In genomic region chr16:29339301-29339700, GRCh38 we compare ENCODE assay signal across 8 cellular contexts.
DNase-seq lines count a peak whose midpoint lies in the region; ATAC-seq and TF ChIP-seq lines count a peak whose summit lies in the region.
"Not testable (repeated sequence)": the region's sequence is repeated elsewhere in the genome, so short reads cannot be mapped to it uniquely, and the experiment has no call there.

No MANE protein-coding gene starts in this region.

- H2BK120ac ChIP-seq in neuronal stem cell (ENCODE audit: low read depth, low read length), result not testable (repeated sequence)

- peak overlapping the region in 1 of 2 donors; percentile 62 for H3K4me3 ChIP-seq in neuronal stem cell (ENCODE audit: low read length in 2 of 2)

- H3K4me1 ChIP-seq in neuronal stem cell (ENCODE audit: control insufficient read depth in 2 of 2, insufficient read depth in 1 of 2, low read depth in 1 of 2, low read length in 2 of 2), result not testable (repeated sequence)

- H4K8ac ChIP-seq in neuronal stem cell (ENCODE audit: low read depth, low read length), result not testable (repeated sequence)

- not testable (repeated sequence) for H2BK5ac ChIP-seq in neuronal stem cell (ENCODE audit: low read length)

- POLR2A ChIA-PET in activated CD8-positive, alpha-beta T cell treated with anti-CD3 and anti-CD28 coated beads for 36 hours (lab: Charles Lee), result not testable (repeated sequence)

- H3K27me3 Mint-ChIP-seq in IgD-negative memory B cell; activated CD8-positive, alpha-beta T cell treated with anti-CD3 and anti-CD28 coated beads for 36 hours: not testable (repeated sequence)

- H3K4me2 ChIP-seq in neuronal stem cell (ENCODE audit: insufficient read depth, low read length, poor library complexity, severe bottlenecking), result not testable (repeated sequence)

- not testable (repeated sequence) for H3K4ac ChIP-seq in neuronal stem cell (ENCODE audit: low read length)

- peaks cover 39 to 53% (median 50%) of the 10 kb centered on the region in 3 donors for H3K4me1 Mint-ChIP-seq in IgD-negative memory B cell
- H3K4me1 Mint-ChIP-seq in activated CD8-positive, alpha-beta T cell treated with anti-CD3 and anti-CD28 coated beads for 36 hours (ENCODE audit: low read depth), result not testable (repeated sequence)

- CTCF ChIA-PET in activated CD8-positive, alpha-beta T cell treated with anti-CD3 and anti-CD28 coated beads for 36 hours (lab: Charles Lee), result not testable (repeated sequence)

- not testable (repeated sequence) for H3K23ac ChIP-seq in neuronal stem cell (ENCODE audit: low read depth, low read length, poor library complexity)

- H3K14ac ChIP-seq in neuronal stem cell (ENCODE audit: low read length), result peak overlapping the region; percentile 98

- not testable (repeated sequence) for H3K36me3 ChIP-seq in neuronal stem cell (replicated peaks in 1 of 2; ENCODE audit: control insufficient read depth in 2 of 2, insufficient read depth in 2 of 2, low read length in 2 of 2)

- H3K79me1 ChIP-seq in neuronal stem cell (ENCODE audit: low read depth, low read length), result not testable (repeated sequence)

- peak overlapping the region; percentile 75 for H2BK12ac ChIP-seq in neuronal stem cell (ENCODE audit: low read length)

- ATAC-seq in GM18868 (IDR thresholded peaks at IDR 0.05; ENCODE audit: unreplicated experiment) (peak; percentile 69), GM21360 (IDR thresholded peaks at IDR 0.05; ENCODE audit: unreplicated experiment) (peak; percentile 67), HG02642 (IDR thresholded peaks at IDR 0.05; ENCODE audit: poor library complexity, unreplicated experiment) (peak; percentile 79), HG03103 (IDR thresholded peaks at IDR 0.05; ENCODE audit: low read depth, unreplicated experiment) (peak; percentile 53)
- peak; percentile 34 for ATAC-seq in activated CD8-positive, alpha-beta T cell treated with anti-CD3 and anti-CD28 coated beads for 36 hours

- WGBS in neuronal stem cell (ENCODE audit: extremely low coverage in 2 of 2, insufficient read length in 2 of 2, insufficient replicate concordance in 1 of 2), 2 donors, result no CpG with 5 or more reads among the region's 9 CpGs

- peak; percentile 27 for DNase-seq in DMS 273 (lab: John Stamatoyannopoulos, UW; ENCODE audit: unreplicated experiment)
- not testable (repeated sequence) for DNase-seq in activated CD8-positive, alpha-beta T cell treated with anti-CD3 and anti-CD28 coated beads for 36 hours; neuronal stem cell (ENCODE audit: low spot score)

- H3K27ac ChIP-seq in neuronal stem cell (replicated peaks; ENCODE audit: low read length), result not testable (repeated sequence)

- H2AFZ ChIP-seq in neuronal stem cell (ENCODE audit: low read length), result not testable (repeated sequence)

- H2BK15ac ChIP-seq in neuronal stem cell (ENCODE audit: low read length), result not testable (repeated sequence)

- intact Hi-C loops in activated CD8-positive, alpha-beta T cell treated with anti-CD3 and anti-CD28 coated beads for 36 hours (cut with micrococcal nuclease), result not testable (repeated sequence)

- H3K9me3 ChIP-seq in neuronal stem cell (replicated peaks in 1 of 2; ENCODE audit: control insufficient read depth in 2 of 2, insufficient read depth in 1 of 2, low read depth in 1 of 2, low read length in 2 of 2), result not testable (repeated sequence)

- TF ChIP-seq CTCF in activated CD8-positive, alpha-beta T cell treated with anti-CD3 and anti-CD28 coated beads for 36 hours (IDR thresholded peaks at IDR 0.05), result not testable (repeated sequence)

- H3K27me3 ChIP-seq in neuronal stem cell (ENCODE audit: control insufficient read depth in 3 of 3, insufficient read depth in 3 of 3, low read depth in 1 of 3, low read length in 3 of 3), result not testable (repeated sequence)

- peak overlapping the region; percentile 30 for H3K9ac ChIP-seq in neuronal stem cell (ENCODE audit: low read depth, low read length, poor library complexity)

- H3K36me3 Mint-ChIP-seq in IgD-negative memory B cell; activated CD8-positive, alpha-beta T cell treated with anti-CD3 and anti-CD28 coated beads for 36 hours (ENCODE audit: low read depth): not testable (repeated sequence)

- peak overlapping the region; percentile 54 to 87 (median 78) for H3K4me3 Mint-ChIP-seq in IgD-negative memory B cell
- not testable (repeated sequence) for H3K4me3 Mint-ChIP-seq in activated CD8-positive, alpha-beta T cell treated with anti-CD3 and anti-CD28 coated beads for 36 hours

- peak overlapping the region; percentile 96 to 99 (median 96) for H3K27ac Mint-ChIP-seq in IgD-negative memory B cell
- H3K27ac Mint-ChIP-seq in activated CD8-positive, alpha-beta T cell treated with anti-CD3 and anti-CD28 coated beads for 36 hours, result not testable (repeated sequence)

- H2AK5ac ChIP-seq in neuronal stem cell (ENCODE audit: low read depth, low read length), result not testable (repeated sequence)

- H3K18ac ChIP-seq in neuronal stem cell (ENCODE audit: low read length), result peak overlapping the region; percentile 76

- not testable (repeated sequence) for H3K9me3 Mint-ChIP-seq in IgD-negative memory B cell; activated CD8-positive, alpha-beta T cell treated with anti-CD3 and anti-CD28 coated beads for 36 hours

- H4K91ac ChIP-seq in neuronal stem cell (ENCODE audit: low read depth, low read length, poor library complexity), result not testable (repeated sequence)
